Comparison of ENCODE assay signal across 14 cellular contexts in genomic region chr9:106970976-106971457, GRCh38.
"Had no signal": no experiment of that assay in that cellular context is flagged by ENCODE, and none has a peak within 500 bp of the region (broad histone marks: within the 10 kb centered on the region; RNA-seq: fewer than 3 reads in every experiment).

No MANE protein-coding gene starts in this region.

- H3K4me1 Mint-ChIP-seq: naive B cell had no signal

- H3K9me3 ChIP-seq: left lung, mucosa of descending colon, upper lobe of right lung had no signal

- H3K27ac Mint-ChIP-seq: activated naive CD8-positive, alpha-beta T cell; naive B cell had no signal

- H3K4me1 ChIP-seq: foreskin keratinocyte, left lung, upper lobe of right lung had no signal

- H3K27me3 Mint-ChIP-seq: activated naive CD8-positive, alpha-beta T cell had no signal

- H3K36me3 Mint-ChIP-seq: activated naive CD8-positive, alpha-beta T cell; naive B cell had no signal

- H3K4me3 ChIP-seq: left lung, mucosa of descending colon, upper lobe of right lung had no signal

- H3K4me3 Mint-ChIP-seq: activated naive CD8-positive, alpha-beta T cell; naive B cell had no signal

- H3K27ac ChIP-seq: foreskin keratinocyte, left lung, upper lobe of right lung had no signal

- H3K27me3 ChIP-seq: dorsolateral prefrontal cortex, foreskin keratinocyte, left lung, upper lobe of right lung had no signal

- DNase-seq: activated CD4-positive, alpha-beta T cell treated with anti-CD3 and anti-CD28 coated beads, Interleukin-2, amount 50 U/mL, for 1 hour; activated CD4-positive, CD25-positive, alpha-beta regulatory T cell treated with anti-CD3 and anti-CD28 coated beads, Interleukin-2, amount 50 U/mL, for 72 hours; activated CD8-positive, alpha-beta memory T cell treated with anti-CD3 and anti-CD28 coated beads, Interleukin-2, amount 50 U/mL, for 4 hours; dorsolateral prefrontal cortex; foreskin keratinocyte; glutamatergic neuron; left lung; mammary epithelial cell; mucosa of descending colon; naive B cell; stimulated activated CD8-positive, alpha-beta memory T cell treated with anti-CD3 and anti-CD28 coated beads, Interleukin-4, amount 100 ng/mL, for 48 hours; stimulated activated naive CD4-positive, alpha-beta T cell; upper lobe of right lung had no signal

- H3K9me3 Mint-ChIP-seq: naive B cell had no signal
